8 cellular contexts compared by ENCODE assay signal in genomic region chr14:73886449-73887115, GRCh38. TPM values are rescaled to one million over a fixed set of nuclear protein-coding genes. Genes with fewer than 3 reads are reported as not detected.
DNase-seq lines count a peak whose midpoint lies in the region; ATAC-seq and TF ChIP-seq lines count a peak whose summit lies in the region.

TSS of gene ZNF410 (plus strand) at chr14:73886859. CDS start at chr14:73892176, 5,317 bp downstream.

- no peaks in the 10 kb centered on the region for H3K27me3 ChIP-seq in OCI-LY3 (ENCODE audit: low read depth, low read length)

- peak within 1 kb of the TSS; percentile 93 for H3K9ac ChIP-seq in OCI-LY3 (ENCODE audit: low read length)

- H3K4me1 Mint-ChIP-seq in endothelial cell (ENCODE audit: unreplicated experiment), result peaks cover 21% of the 10 kb centered on the region

- peak within 1 kb of the TSS; percentile 96 for H3K4me3 ChIP-seq in OCI-LY3 (ENCODE audit: low read length)

- peak within 1 kb of the TSS; percentile 95 for H3K27ac Mint-ChIP-seq in endothelial cell (ENCODE audit: unreplicated experiment)

- no peaks in the 10 kb centered on the region for H3K9me3 Mint-ChIP-seq in endothelial cell (ENCODE audit: unreplicated experiment)

- peaks cover 24% of the 10 kb centered on the region for H3K4me1 ChIP-seq in OCI-LY3 (ENCODE audit: low read length)

- H3K36me3 Mint-ChIP-seq in endothelial cell (ENCODE audit: low read depth, unreplicated experiment), result no peaks in the 10 kb centered on the region

- H3K27me3 Mint-ChIP-seq in endothelial cell (ENCODE audit: unreplicated experiment), result peaks cover 1% of the 10 kb centered on the region

- H4K20me1 ChIP-seq in OCI-LY3 (ENCODE audit: insufficient read depth, low read length), result no peaks in the 10 kb centered on the region; the same call in 1 of the 2 replicates

- peak within 1 kb of the TSS; percentile 87 for H3K4me2 ChIP-seq in OCI-LY3 (ENCODE audit: low read length)

- DNase-seq in D341Med (ENCODE audit: low spot score), result peak; percentile 97
- peak; percentile 80 for DNase-seq in HuH-7 (ENCODE audit: low spot score)
- peak; percentile 95 for DNase-seq in activated CD8-positive, alpha-beta memory T cell treated with anti-CD3 and anti-CD28 coated beads, Interleukin-2, amount 50 U/mL, for 48 hours
- peak; percentile 80 for DNase-seq in endothelial cell (ENCODE audit: low spot score)
- DNase-seq in midbrain (lab: John Stamatoyannopoulos, UW), result peak; percentile 90
- peak; percentile 66 to 76 for DNase-seq in stimulated activated CD8-positive, alpha-beta memory T cell treated with anti-CD3 and anti-CD28 coated beads, Interleukin-2, amount 100 ng/mL, for 1 hour (ENCODE audit: low read depth in 2 of 2)

- H3K79me2 ChIP-seq in OCI-LY3 (ENCODE audit: low read length), result peaks cover 62% of the 10 kb centered on the region

- ATAC-seq in GM21515 (IDR thresholded peaks at IDR 0.05; ENCODE audit: unreplicated experiment), result peak; percentile 94

- H3K36me3 ChIP-seq in OCI-LY3 (replicated peaks; ENCODE audit: low read depth, low read length), result no peaks in the 10 kb centered on the region

- peak within 1 kb of the TSS; percentile 60 for H3K27ac ChIP-seq in OCI-LY3 (ENCODE audit: low read length)

- TF ChIP-seq CTCF in OCI-LY3 (IDR thresholded peaks at IDR 0.05; ENCODE audit: low read depth, low read length) (no peak), endothelial cell (IDR thresholded peaks at IDR 0.05; ENCODE audit: unreplicated experiment) (no peak)

- H3K9me3 ChIP-seq in OCI-LY3 (ENCODE audit: insufficient read depth, low read length), result no peaks in the 10 kb centered on the region

- H3K4me3 Mint-ChIP-seq in endothelial cell (ENCODE audit: unreplicated experiment), result peak within 1 kb of the TSS; percentile 96

- H2AFZ ChIP-seq in OCI-LY3 (ENCODE audit: low read depth, low read length), result peak within 1 kb of the TSS; percentile 94

RNA-seq across cellular contexts. Expression of gene ZNF410, which starts in this region (rescaled TPM):
- total RNA-seq in endothelial cell (ENCODE audit: unreplicated experiment), result 39.0 TPM

Comparison
In these comparisons a context has a peak if more than half of its experiments do, and no peak if none do; other contexts are left out.
1. Peak in every context shown above with its lines: DNase-seq, ATAC-seq, H3K4me3 ChIP-seq and H3K27ac ChIP-seq.